In genomic region chr15:64096486-64097431, GRCh38 we compare ENCODE assay signal across 8 cellular contexts. TPM values are rescaled to one million over a fixed set of nuclear protein-coding genes. Genes with fewer than 3 reads are reported as not detected.
DNase-seq lines count a peak whose midpoint lies in the region; ATAC-seq and TF ChIP-seq lines count a peak whose summit lies in the region.

No MANE protein-coding gene starts in this region.

- POLR2A ChIA-PET in A673 (lab: Charles Lee; ENCODE audit: low non-redundant PET), result interaction anchor here (0.9 kb wide), 1 partner anchor 8 kb away, joined by 3 read pairs; no protein-coding TSS in a partner anchor

- ATAC-seq in GM18868 (IDR thresholded peaks at IDR 0.05; ENCODE audit: unreplicated experiment), result no peak
- ATAC-seq in HG02763 (IDR thresholded peaks at IDR 0.05; ENCODE audit: unreplicated experiment), result no peak

- peaks cover 47% of the 10 kb centered on the region for H3K4me1 Mint-ChIP-seq in osteocyte (ENCODE audit: unreplicated experiment)

- CTCF ChIA-PET in A673 (lab: Charles Lee), result no interaction called here

- H3K4me1 ChIP-seq in A673 (ENCODE audit: insufficient read depth, low read length, poor library complexity, severe bottlenecking), result peaks cover 52% of the 10 kb centered on the region

- BruUV-seq in A673 (replicated peaks; lab: Mats Ljungman, UMichigan), result no TSS peak

- H3K36me3 Mint-ChIP-seq in osteocyte (ENCODE audit: unreplicated experiment), result peaks cover 4% of the 10 kb centered on the region

- H3K9ac ChIP-seq in SK-N-MC (ENCODE audit: insufficient read length), result peak overlapping the region; percentile 94

- H3K27ac Mint-ChIP-seq in osteocyte (ENCODE audit: unreplicated experiment), result peak overlapping the region; percentile 98

- DNase-seq in A673 (ENCODE audit: low spot score) (peak; percentile 30), GM10266 (ENCODE audit: extremely low spot score) (no peak), SK-N-MC (ENCODE audit: low read depth, low spot score) (no peak), epithelial cell of prostate (ENCODE audit: low read depth, low spot score) (no peak), osteocyte (ENCODE audit: extremely low spot score, unreplicated experiment) (no peak), NCI-H1930 (lab: John Stamatoyannopoulos, UW) (no peak)

- H3K4me3 Mint-ChIP-seq in osteocyte (ENCODE audit: unreplicated experiment), result peak overlapping the region; percentile 96

- H3K27me3 ChIP-seq in A673 (replicated peaks; ENCODE audit: insufficient read depth, low read depth, low read length, poor library complexity), result no peaks in the 10 kb centered on the region

- H3K36me3 ChIP-seq in A673 (ENCODE audit: insufficient read depth, low read length, poor library complexity, severe bottlenecking) (no peaks in the 10 kb centered on the region), SK-N-MC (ENCODE audit: insufficient read depth, low read length) (peaks cover 11% of the 10 kb centered on the region; the same call in 1 of the 2 replicates)

- intact Hi-C loops in A673 (cut with micrococcal nuclease; ENCODE audit: unreplicated experiment), result no loop called here

- H3K9me3 Mint-ChIP-seq in osteocyte (ENCODE audit: unreplicated experiment), result no peaks in the 10 kb centered on the region

- 0 out of 2 replicates have a peak, but pooled peaks have one; percentile 15 for TF ChIP-seq CTCF in A673 (conservative IDR thresholded peaks at IDR 0.05; ENCODE audit: low read depth, low read length)
- TF ChIP-seq CTCF in GM10266 (IDR thresholded peaks at IDR 0.05; ENCODE audit: control insufficient read depth, insufficient read depth, low read depth, missing control alignments), result peak; percentile 3
- TF ChIP-seq CTCF in osteocyte (IDR thresholded peaks at IDR 0.05), result peak; percentile 28

- H3K27ac ChIP-seq in A673 (ENCODE audit: low read depth, low read length, poor library complexity, severe bottlenecking) (peak overlapping the region; percentile 89), SK-N-MC (no peak overlapping the region), epithelial cell of prostate (peak overlapping the region; percentile 71)

- H3K9me3 ChIP-seq in A673 (ENCODE audit: low read depth, low read length, poor library complexity, severe bottlenecking), result no peaks in the 10 kb centered on the region
- H3K9me3 ChIP-seq in SK-N-MC (ENCODE audit: low read depth, low read length), result no peaks in the 10 kb centered on the region

- peak overlapping the region; percentile 86 for H3K4me3 ChIP-seq in A673 (ENCODE audit: low read depth, low read length, poor library complexity, severe bottlenecking)
- H3K4me3 ChIP-seq in SK-N-MC, result peak overlapping the region; percentile 80

- H3K27me3 Mint-ChIP-seq in osteocyte (ENCODE audit: unreplicated experiment), result no peaks in the 10 kb centered on the region

RNA-seq across cellular contexts. Expression of gene SNX1, which starts 1.0 kb away (rescaled TPM):
- 94.5 and 104 TPM in 2 replicates for total RNA-seq in A673 (2021)
- total RNA-seq in osteocyte, result 101 and 106 TPM in 2 replicates

RNA-seq across cellular contexts. Expression of gene CIAO2A, which starts 3.1 kb away (rescaled TPM):
- 75.3 and 75.6 TPM in 2 replicates for total RNA-seq in A673 (2021)
- total RNA-seq in osteocyte, result 32.6 and 33.8 TPM in 2 replicates

RNA-seq across cellular contexts. Expression of gene DAPK2, which starts 50.5 kb away (rescaled TPM):
- total RNA-seq in A673 (2021) (15.7 and 19.2 TPM in 2 replicates), osteocyte (17.6 and 17.7 TPM in 2 replicates)

RNA-seq across cellular contexts. Expression of gene SNX22, which starts 54.8 kb away (rescaled TPM):
- total RNA-seq in A673 (2021) (2.6 and 2.7 TPM in 2 replicates), osteocyte (0.24 and 0.31 TPM in 2 replicates)
